12 cellular contexts compared by ENCODE assay signal in genomic region chr1:8866792-8867415, GRCh38. TPM values are rescaled to one million over a fixed set of nuclear protein-coding genes. Genes with fewer than 3 reads are reported as not detected.
A peak's percentile ranks its signal among the peaks of the same experiment; 100 is the strongest.
DNase-seq lines count a peak whose midpoint lies in the region; ATAC-seq, FAIRE-seq and TF ChIP-seq lines count a peak whose summit lies in the region.
"Had no signal": no experiment of that assay in that cellular context is flagged by ENCODE, and none has a peak within 500 bp of the region (broad histone marks: within the 10 kb centered on the region; RNA-seq: fewer than 3 reads in every experiment).

No MANE protein-coding gene starts in this region.

- H3K4me3 ChIP-seq in ACC112 (ENCODE audit: low read depth, low read length): no peak overlapping the region
- no peak overlapping the region for H3K4me3 ChIP-seq in CD4-positive, CD25-positive, alpha-beta regulatory T cell (ENCODE audit: low read depth, low read length)
- no peak overlapping the region for H3K4me3 ChIP-seq in endodermal cell (ENCODE audit: low read length)
- no peak overlapping the region for H3K4me3 ChIP-seq in small intestine (ENCODE audit: low read depth in 1 of 2, low read length in 2 of 2)
- H3K4me3 ChIP-seq: tibial artery had no signal

- no peak overlapping the region for H3K4me3 Mint-ChIP-seq in CD4-positive, CD25-positive, alpha-beta regulatory T cell
- H3K4me3 Mint-ChIP-seq in T-helper 17 cell: no peak overlapping the region
- H3K4me3 Mint-ChIP-seq in endodermal cell: no peak overlapping the region

- H3K9ac ChIP-seq in endodermal cell (ENCODE audit: extremely low read depth, low read length, poor library complexity, severe bottlenecking): no peak overlapping the region

- peak overlapping the region in 2 of 3 donors; percentile 9 to 44 for H3K27ac Mint-ChIP-seq in CD4-positive, CD25-positive, alpha-beta regulatory T cell
- peak overlapping the region; percentile 54 for H3K27ac Mint-ChIP-seq in T-helper 17 cell
- peak overlapping the region; percentile 55 for H3K27ac Mint-ChIP-seq in endodermal cell

- no peak for ATAC-seq in CD4-positive, CD25-positive, alpha-beta regulatory T cell (ENCODE audit: low read depth in 2 of 2)
- ATAC-seq in T-helper 17 cell: no peak
- ATAC-seq in GM19397 (IDR thresholded peaks at IDR 0.05; ENCODE audit: unreplicated experiment): no peak

- peaks cover 46% of the 10 kb centered on the region for H3K36me3 Mint-ChIP-seq in CD4-positive, CD25-positive, alpha-beta regulatory T cell
- H3K36me3 Mint-ChIP-seq in T-helper 17 cell (ENCODE audit: low read depth) (peaks cover 4% of the 10 kb centered on the region), endodermal cell (ENCODE audit: low read depth) (peaks cover 94% of the 10 kb centered on the region)

- peaks cover 68% of the 10 kb centered on the region for H3K4me1 ChIP-seq in ACC112 (ENCODE audit: control insufficient read depth, insufficient read depth, low read length, unreplicated experiment)
- no peaks in the 10 kb centered on the region for H3K4me1 ChIP-seq in CD4-positive, CD25-positive, alpha-beta regulatory T cell (ENCODE audit: control insufficient read depth, insufficient read depth, low read length, poor library complexity, severe bottlenecking)
- H3K4me1 ChIP-seq in endodermal cell (ENCODE audit: control insufficient read depth, insufficient read depth, low read length): peaks cover 14% of the 10 kb centered on the region
- peaks cover 0 to 6% of the 10 kb centered on the region in 2 donors for H3K4me1 ChIP-seq in small intestine (ENCODE audit: control insufficient read depth in 2 of 2, insufficient read depth in 1 of 2, low read depth in 1 of 2, low read length in 1 of 2)

- WGBS in endodermal cell (ENCODE audit: insufficient coverage in 1 of 2, insufficient read length in 1 of 2), 2 experiments: 87 to 88% methylated on average over 10 to 11 of the region's 11 CpGs
- 80 to 88% (median 82%) methylated on average over 11 of the region's 11 CpGs for WGBS in small intestine, 3 donors

- H3K79me2 ChIP-seq in ACC112 (ENCODE audit: control insufficient read depth, insufficient read depth, low read length, unreplicated experiment): peaks cover 78% of the 10 kb centered on the region

- H3K36me3 ChIP-seq in ACC112 (ENCODE audit: insufficient read depth, low read length) (peaks cover 86% of the 10 kb centered on the region), endodermal cell (ENCODE audit: control insufficient read depth, insufficient read depth, low read length) (peaks cover 96% of the 10 kb centered on the region), small intestine (ENCODE audit: control insufficient read depth in 2 of 2, insufficient read depth in 2 of 2, low read length in 2 of 2) (peaks cover 49 to 54% of the 10 kb centered on the region in 2 donors)
- peaks cover 98% of the 10 kb centered on the region for H3K36me3 ChIP-seq in CD4-positive, CD25-positive, alpha-beta regulatory T cell (ENCODE audit: control insufficient read depth, insufficient read depth, low read length)

- no peaks in the 10 kb centered on the region for H3K27me3 Mint-ChIP-seq in CD4-positive, CD25-positive, alpha-beta regulatory T cell
- H3K27me3 Mint-ChIP-seq in T-helper 17 cell (no peaks in the 10 kb centered on the region), endodermal cell (ENCODE audit: insufficient read depth) (no peaks in the 10 kb centered on the region)

- DNase-seq in CD4-positive, CD25-positive, alpha-beta regulatory T cell: no peak
- DNase-seq in T-helper 17 cell: no peak
- DNase-seq in endodermal cell: peak; percentile 38
- DNase-seq in COLO668 (lab: John Stamatoyannopoulos, UW; ENCODE audit: unreplicated experiment): no peak
- no peak for DNase-seq in small intestine
- no peak for DNase-seq in NCI-H526 treated with DMSO at 0.1 percent for 48 hours (lab: John Stamatoyannopoulos, UW)
- DNase-seq: GOT3, NCI-H1092, NCI-H446 treated with DMSO at 0.1 percent for 48 hours, tibial artery had no signal

- peaks cover 5 to 34% (median 29%) of the 10 kb centered on the region in 4 donors for H3K4me1 Mint-ChIP-seq in CD4-positive, CD25-positive, alpha-beta regulatory T cell
- H3K4me1 Mint-ChIP-seq in T-helper 17 cell: peaks cover 16% of the 10 kb centered on the region
- H3K4me1 Mint-ChIP-seq in endodermal cell: peaks cover 19% of the 10 kb centered on the region

- no peak overlapping the region for H2AFZ ChIP-seq in ACC112 (ENCODE audit: low read length, unreplicated experiment)

- H3K27ac ChIP-seq in ACC112 (ENCODE audit: low read depth, low read length) (peak overlapping the region; percentile 9; the same call in 1 of the 2 replicates), endodermal cell (ENCODE audit: low read depth, low read length) (no peak overlapping the region), small intestine (ENCODE audit: low read depth in 1 of 2, low read length in 1 of 2) (no peak overlapping the region)
- H3K27ac ChIP-seq in CD4-positive, CD25-positive, alpha-beta regulatory T cell (ENCODE audit: insufficient read depth, low read length, poor library complexity, severe bottlenecking): no peak overlapping the region
- H3K27ac ChIP-seq: tibial artery had no signal

- H3K9me3 ChIP-seq in CD4-positive, CD25-positive, alpha-beta regulatory T cell (ENCODE audit: control insufficient read depth in 2 of 2, low read length in 2 of 2): no peaks in the 10 kb centered on the region
- H3K9me3 ChIP-seq in T-helper 17 cell (ENCODE audit: control insufficient read depth, low read length, poor library complexity, severe bottlenecking) (no peaks in the 10 kb centered on the region), endodermal cell (ENCODE audit: control insufficient read depth, low read length) (no peaks in the 10 kb centered on the region), small intestine (ENCODE audit: control insufficient read depth, low read depth) (no peaks in the 10 kb centered on the region)
- H3K9me3 ChIP-seq: tibial artery had no signal

- no peaks in the 10 kb centered on the region for H3K9me3 Mint-ChIP-seq in CD4-positive, CD25-positive, alpha-beta regulatory T cell
- H3K9me3 Mint-ChIP-seq in endodermal cell: no peaks in the 10 kb centered on the region

- no peak for TF ChIP-seq CTCF in endodermal cell (conservative IDR thresholded peaks at IDR 0.05)

- no peak for FAIRE-seq in small intestine (lab: Jason Lieb, UNC)

- H3K27me3 ChIP-seq in ACC112 (ENCODE audit: insufficient read depth, low read length): no peaks in the 10 kb centered on the region
- H3K27me3 ChIP-seq in CD4-positive, CD25-positive, alpha-beta regulatory T cell (ENCODE audit: control insufficient read depth, insufficient read depth, low read length): no peaks in the 10 kb centered on the region
- H3K27me3 ChIP-seq in endodermal cell (ENCODE audit: control insufficient read depth, insufficient read depth, low read length, poor library complexity, severe bottlenecking): no peaks in the 10 kb centered on the region
- no peaks in the 10 kb centered on the region for H3K27me3 ChIP-seq in small intestine (ENCODE audit: control insufficient read depth in 2 of 2, insufficient read depth in 2 of 2, low read length in 2 of 2)
- H3K27me3 ChIP-seq: tibial artery had no signal

RNA-seq across cellular contexts. Expression of gene ENO1, which starts 11.6 kb away (rescaled TPM):
- total RNA-seq in CD4-positive, CD25-positive, alpha-beta regulatory T cell: 353 TPM
- 1,000 to 10,000 TPM in 3 of 4 donors, 100 to 1,000 TPM in 1; 913 to 1,094 (median 1,059) TPM for polyA plus RNA-seq in CD4-positive, CD25-positive, alpha-beta regulatory T cell
- total RNA-seq in T-helper 17 cell: 100 to 1,000 TPM; 322 to 380 TPM
- 1,000 to 10,000 TPM; 1,263 to 1,351 TPM for total RNA-seq in endodermal cell
- polyA plus RNA-seq in endodermal cell (2013, experiment 1 of 2): 1,848 TPM
- 1,827 TPM for polyA plus RNA-seq in endodermal cell (2013, experiment 2 of 2)
- 100 to 1,000 TPM; 491 to 829 (median 492) TPM for polyA plus RNA-seq in small intestine

RNA-seq across cellular contexts. Expression of gene RERE, which starts 49.5 kb away (rescaled TPM):
- 127 TPM for total RNA-seq in CD4-positive, CD25-positive, alpha-beta regulatory T cell
- polyA plus RNA-seq in CD4-positive, CD25-positive, alpha-beta regulatory T cell: 1 to 10 TPM; 3.1 to 5.8 (median 4.9) TPM
- total RNA-seq in T-helper 17 cell (100 to 1,000 TPM; 102 to 108 TPM), endodermal cell (100 to 1,000 TPM; 159 to 179 TPM)
- 120 TPM for polyA plus RNA-seq in endodermal cell (2013, experiment 1 of 2)
- 97.7 TPM for polyA plus RNA-seq in endodermal cell (2013, experiment 2 of 2)
- 10 to 100 TPM; 19.5 to 28.1 (median 23.5) TPM for polyA plus RNA-seq in small intestine
